ENCODE assay signal across 13 cellular contexts in genomic region chr9:115198018-115198417, GRCh38.
A peak's percentile ranks its signal among the peaks of the same experiment; 100 is the strongest.
DNase-seq lines count a peak whose midpoint lies in the region; TF ChIP-seq lines count a peak whose summit lies in the region.
"Had no signal": no experiment of that assay in that cellular context is flagged by ENCODE, and none has a peak within 500 bp of the region (broad histone marks: within the 10 kb centered on the region; RNA-seq: fewer than 3 reads in every experiment).

No MANE protein-coding gene starts in this region.

- no peaks in the 10 kb centered on the region for H3K27me3 ChIP-seq in OCI-LY3 (ENCODE audit: low read depth, low read length)

- intact Hi-C loops in activated CD4-positive, alpha-beta memory T cell treated with anti-CD3 and anti-CD28 coated beads for 36 hours (cut with micrococcal nuclease), result no loop called here

- peaks cover 5% of the 10 kb centered on the region for H3K4me1 Mint-ChIP-seq in neural crest cell
- no peaks in the 10 kb centered on the region for H3K4me1 Mint-ChIP-seq in activated CD4-positive, alpha-beta memory T cell treated with anti-CD3 and anti-CD28 coated beads for 36 hours (ENCODE audit: low read depth)
- H3K4me1 Mint-ChIP-seq in activated naive CD8-positive, alpha-beta T cell treated with anti-CD3 and anti-CD28 coated beads for 36 hours, result no peaks in the 10 kb centered on the region

- H3K27ac Mint-ChIP-seq in neural crest cell (ENCODE audit: unreplicated experiment), result peak overlapping the region; percentile 77
- no peak overlapping the region for H3K27ac Mint-ChIP-seq in activated CD4-positive, alpha-beta memory T cell treated with anti-CD3 and anti-CD28 coated beads for 36 hours
- H3K27ac Mint-ChIP-seq in activated naive CD8-positive, alpha-beta T cell treated with anti-CD3 and anti-CD28 coated beads for 36 hours, result no peak overlapping the region
- H3K27ac Mint-ChIP-seq: CD8-positive, alpha-beta T cell; dendritic cell treated with granulocyte-macrophage colony-stimulating factor and Interleukin-4, amounts not matched to agents 40 ng/mL and 50 ng/mL, for 4 days had no signal

- H3K4me1 ChIP-seq in OCI-LY3 (ENCODE audit: low read length), result peaks cover 34% of the 10 kb centered on the region

- peaks cover 6% of the 10 kb centered on the region; the same call in 1 of the 2 replicates for H3K9me3 ChIP-seq in OCI-LY3 (ENCODE audit: insufficient read depth, low read length)

- H3K9ac ChIP-seq in OCI-LY3 (ENCODE audit: low read length), result no peak overlapping the region

- DNase-seq in DMS 273 treated with DMSO at 0.1 percent for 48 hours (lab: John Stamatoyannopoulos, UW), result peak; percentile 14
- peak; percentile 82 for DNase-seq in fibroblast of mammary gland (ENCODE audit: low read depth)
- no peak for DNase-seq in neural crest cell (ENCODE audit: low read depth, low spot score)
- DNase-seq in dermis blood vessel endothelial cell, result no peak
- no peak for DNase-seq in activated CD4-positive, alpha-beta memory T cell treated with anti-CD3 and anti-CD28 coated beads for 36 hours
- no peak for DNase-seq in activated naive CD8-positive, alpha-beta T cell treated with anti-CD3 and anti-CD28 coated beads for 36 hours
- no peak for DNase-seq in stimulated activated CD4-positive, alpha-beta T cell treated with anti-CD3 and anti-CD28 coated beads, Interleukin-15, amount 100 ng/mL, for 24 hours
- DNase-seq: CD8-positive, alpha-beta T cell; KBM-7; NCI-H524 treated with DMSO at 0.1 percent for 48 hours; stimulated activated CD8-positive, alpha-beta memory T cell treated with anti-CD3 and anti-CD28 coated beads, Interleukin-4, amount 100 ng/mL, for 48 hours had no signal

- no peaks in the 10 kb centered on the region for H3K79me2 ChIP-seq in OCI-LY3 (ENCODE audit: low read length)

- TF ChIP-seq CTCF in OCI-LY3 (IDR thresholded peaks at IDR 0.05; ENCODE audit: low read depth, low read length), result no peak
- no peak for TF ChIP-seq CTCF in fibroblast of mammary gland (conservative IDR thresholded peaks at IDR 0.05; ENCODE audit: control insufficient read depth, insufficient read depth, low read depth, low read length)
- TF ChIP-seq CTCF in neural crest cell (conservative IDR thresholded peaks at IDR 0.05), result no peak

- no peak overlapping the region for H3K4me3 Mint-ChIP-seq in neural crest cell
- no peak overlapping the region for H3K4me3 Mint-ChIP-seq in activated CD4-positive, alpha-beta memory T cell treated with anti-CD3 and anti-CD28 coated beads for 36 hours
- H3K4me3 Mint-ChIP-seq in activated naive CD8-positive, alpha-beta T cell treated with anti-CD3 and anti-CD28 coated beads for 36 hours, result no peak overlapping the region
- H3K4me3 Mint-ChIP-seq: CD8-positive, alpha-beta T cell; dendritic cell treated with granulocyte-macrophage colony-stimulating factor and Interleukin-4, amounts not matched to agents 40 ng/mL and 50 ng/mL, for 4 days had no signal

- no peaks in the 10 kb centered on the region for H3K36me3 Mint-ChIP-seq in neural crest cell (ENCODE audit: low read depth)
- no peaks in the 10 kb centered on the region for H3K36me3 Mint-ChIP-seq in activated CD4-positive, alpha-beta memory T cell treated with anti-CD3 and anti-CD28 coated beads for 36 hours
- H3K36me3 Mint-ChIP-seq in activated naive CD8-positive, alpha-beta T cell treated with anti-CD3 and anti-CD28 coated beads for 36 hours, result peaks cover 2% of the 10 kb centered on the region
- H3K36me3 Mint-ChIP-seq: CD8-positive, alpha-beta T cell had no signal

- H2AFZ ChIP-seq in OCI-LY3 (ENCODE audit: low read depth, low read length), result no peak overlapping the region; the same call in 1 of the 2 replicates

- H4K20me1 ChIP-seq in OCI-LY3 (ENCODE audit: insufficient read depth, low read length), result no peaks in the 10 kb centered on the region

- POLR2A ChIA-PET in activated CD4-positive, alpha-beta memory T cell treated with anti-CD3 and anti-CD28 coated beads for 36 hours (lab: Charles Lee), result no interaction called here

- H3K36me3 ChIP-seq in OCI-LY3 (replicated peaks; ENCODE audit: low read depth, low read length), result peaks cover 7% of the 10 kb centered on the region

- no peaks in the 10 kb centered on the region for H3K27me3 Mint-ChIP-seq in neural crest cell (ENCODE audit: low read depth)
- peaks cover 44% of the 10 kb centered on the region for H3K27me3 Mint-ChIP-seq in activated CD4-positive, alpha-beta memory T cell treated with anti-CD3 and anti-CD28 coated beads for 36 hours
- H3K27me3 Mint-ChIP-seq in activated naive CD8-positive, alpha-beta T cell treated with anti-CD3 and anti-CD28 coated beads for 36 hours, result peaks cover 36% of the 10 kb centered on the region

- H3K27ac ChIP-seq in OCI-LY3 (ENCODE audit: low read length), result no peak overlapping the region

- peak overlapping the region; percentile 36 for H3K4me2 ChIP-seq in OCI-LY3 (ENCODE audit: low read length)

- peaks cover 2% of the 10 kb centered on the region for H3K9me3 Mint-ChIP-seq in neural crest cell
- H3K9me3 Mint-ChIP-seq in activated CD4-positive, alpha-beta memory T cell treated with anti-CD3 and anti-CD28 coated beads for 36 hours, result no peaks in the 10 kb centered on the region
- no peaks in the 10 kb centered on the region for H3K9me3 Mint-ChIP-seq in activated naive CD8-positive, alpha-beta T cell treated with anti-CD3 and anti-CD28 coated beads for 36 hours
- H3K9me3 Mint-ChIP-seq: CD8-positive, alpha-beta T cell had no signal

- no peak overlapping the region for H3K4me3 ChIP-seq in OCI-LY3 (ENCODE audit: low read length)
- H3K4me3 ChIP-seq in fibroblast of mammary gland (ENCODE audit: control insufficient read depth, low read depth, low read length), result no peak overlapping the region

- CTCF ChIA-PET in activated CD4-positive, alpha-beta memory T cell treated with anti-CD3 and anti-CD28 coated beads for 36 hours (lab: Charles Lee), result no interaction called here

Comparison
In these comparisons a context has a peak if more than half of its experiments do, and no peak if none do; other contexts are left out.
1. DNase-seq: peak in DMS 273 treated with DMSO at 0.1 percent for 48 hours (single experiment) and fibroblast of mammary gland (single experiment); none in neural crest cell (single experiment), dermis blood vessel endothelial cell (single experiment), activated CD4-positive, alpha-beta memory T cell treated with anti-CD3 and anti-CD28 coated beads for 36 hours (single experiment), activated naive CD8-positive, alpha-beta T cell treated with anti-CD3 and anti-CD28 coated beads for 36 hours (single experiment) and stimulated activated CD4-positive, alpha-beta T cell treated with anti-CD3 and anti-CD28 coated beads, Interleukin-15, amount 100 ng/mL, for 24 hours (single experiment).